In genomic region chr3:120469440-120470415, GRCh38 we compare ENCODE assay signal across 10 cellular contexts. TPM values are rescaled to one million over a fixed set of nuclear protein-coding genes. Genes with fewer than 3 reads are reported as not detected.
DNase-seq lines count a peak whose midpoint lies in the region; TF ChIP-seq lines count a peak whose summit lies in the region.
"Had no signal": no experiment of that assay in that cellular context is flagged by ENCODE, and none has a peak within 500 bp of the region (broad histone marks: within the 10 kb centered on the region; RNA-seq: fewer than 3 reads in every experiment).

No MANE protein-coding gene starts in this region.

- WGBS in hepatocyte (ENCODE audit: low lambda C conversion rate, missing lambda C conversion rate), result 72% methylated on average over 7 of the region's 7 CpGs

- H2AFZ ChIP-seq in hepatocyte, result no peak overlapping the region

- H3K4me3 ChIP-seq in ascending aorta (no peak overlapping the region), hepatocyte (no peak overlapping the region), stomach smooth muscle (ENCODE audit: low read length in 2 of 2) (no peak overlapping the region)

- no peaks in the 10 kb centered on the region for H3K36me3 ChIP-seq in ascending aorta
- H3K36me3 ChIP-seq in hepatocyte (replicated peaks; ENCODE audit: insufficient read depth, low read depth), result no peaks in the 10 kb centered on the region
- no peaks in the 10 kb centered on the region for H3K36me3 ChIP-seq in stomach smooth muscle (ENCODE audit: control insufficient read depth in 2 of 2, insufficient read depth in 2 of 2, low read length in 2 of 2)

- H3K79me2 ChIP-seq in hepatocyte, result no peaks in the 10 kb centered on the region

- no peaks in the 10 kb centered on the region for H3K9me3 ChIP-seq in ascending aorta
- no peaks in the 10 kb centered on the region for H3K9me3 ChIP-seq in hepatocyte (ENCODE audit: low read depth)
- H3K9me3 ChIP-seq in stomach smooth muscle (ENCODE audit: control insufficient read depth in 2 of 2, low read length in 2 of 2), result peaks cover 0 to 4% of the 10 kb centered on the region in 2 donors

- H3K36me3 Mint-ChIP-seq in HFFc6 (ENCODE audit: low read depth), result peaks cover 14% of the 10 kb centered on the region
- no peaks in the 10 kb centered on the region for H3K36me3 Mint-ChIP-seq in activated CD4-positive, alpha-beta memory T cell treated with anti-CD3 and anti-CD28 coated beads for 36 hours

- H3K4me1 ChIP-seq in ascending aorta (peaks cover 0 to 13% of the 10 kb centered on the region in 2 donors), hepatocyte (ENCODE audit: insufficient read depth) (peaks cover 21% of the 10 kb centered on the region), stomach smooth muscle (ENCODE audit: control insufficient read depth, insufficient read depth, low read length) (peaks cover 27% of the 10 kb centered on the region)

- no peak for TF ChIP-seq POLR2A in erythroblast (IDR thresholded peaks at IDR 0.05; ENCODE audit: low read length)

- no peak for TF ChIP-seq CTCF in HFFc6 (IDR thresholded peaks at IDR 0.05)
- TF ChIP-seq CTCF in ascending aorta (IDR thresholded peaks at IDR 0.05), result no peak
- no peak for TF ChIP-seq CTCF in hepatocyte (IDR thresholded peaks at IDR 0.05; ENCODE audit: poor library complexity)

- peaks cover 72% of the 10 kb centered on the region for H3K4me1 Mint-ChIP-seq in HFFc6 (ENCODE audit: low read depth)
- H3K4me1 Mint-ChIP-seq in activated CD4-positive, alpha-beta memory T cell treated with anti-CD3 and anti-CD28 coated beads for 36 hours (ENCODE audit: low read depth), result no peaks in the 10 kb centered on the region

- no peaks in the 10 kb centered on the region for H3K27me3 Mint-ChIP-seq in HFFc6 (ENCODE audit: insufficient read depth)
- H3K27me3 Mint-ChIP-seq in activated CD4-positive, alpha-beta memory T cell treated with anti-CD3 and anti-CD28 coated beads for 36 hours, result peaks cover 3% of the 10 kb centered on the region

- H3K4me3 Mint-ChIP-seq in HFFc6, result peak overlapping the region; percentile 47
- H3K4me3 Mint-ChIP-seq in activated CD4-positive, alpha-beta memory T cell treated with anti-CD3 and anti-CD28 coated beads for 36 hours, result no peak overlapping the region

- peak overlapping the region; percentile 78 for H3K27ac Mint-ChIP-seq in HFFc6
- no peak overlapping the region for H3K27ac Mint-ChIP-seq in activated CD4-positive, alpha-beta memory T cell treated with anti-CD3 and anti-CD28 coated beads for 36 hours

- no peaks in the 10 kb centered on the region for H3K9me2 ChIP-seq in hepatocyte (replicated peaks; ENCODE audit: insufficient read depth)

- H3K27ac ChIP-seq in ascending aorta (peak overlapping the region; percentile 14 to 40), hepatocyte (peak overlapping the region; percentile 93), stomach smooth muscle (ENCODE audit: low read length) (peak overlapping the region; percentile 50)

- CTCF ChIA-PET in activated CD4-positive, alpha-beta memory T cell treated with anti-CD3 and anti-CD28 coated beads for 36 hours (lab: Charles Lee), result no interaction called here

- H4K20me1 ChIP-seq in hepatocyte (ENCODE audit: insufficient read depth, poor library complexity, severe bottlenecking), result no peaks in the 10 kb centered on the region

- H3K27me3 ChIP-seq in ascending aorta, result no peaks in the 10 kb centered on the region
- no peaks in the 10 kb centered on the region for H3K27me3 ChIP-seq in hepatocyte
- no peaks in the 10 kb centered on the region for H3K27me3 ChIP-seq in stomach smooth muscle (ENCODE audit: control insufficient read depth in 1 of 2, insufficient read depth in 2 of 2, low read length in 2 of 2)

- H3K9ac ChIP-seq in stomach smooth muscle (ENCODE audit: low read length in 2 of 2), result no peak overlapping the region

- POLR2A ChIA-PET in activated CD4-positive, alpha-beta memory T cell treated with anti-CD3 and anti-CD28 coated beads for 36 hours (lab: Charles Lee), result no interaction called here

- DNase-seq in HFFc6 (peak; percentile 54), ascending aorta (ENCODE audit: low spot score in 2 of 2) (no peak), hepatocyte (ENCODE audit: low spot score) (peak; percentile 59), SHP77 (lab: John Stamatoyannopoulos, UW) (no peak), erythroblast (lab: John Stamatoyannopoulos, UW) (no peak), SKM-1 treated with dmso at 0.1 percent for 144 hours (lab: John Stamatoyannopoulos, UW; ENCODE audit: unreplicated experiment) (no peak)
- no peak for DNase-seq in activated CD4-positive, alpha-beta memory T cell treated with anti-CD3 and anti-CD28 coated beads for 36 hours
- DNase-seq: activated effector memory CD4-positive, alpha-beta T cell treated with anti-CD3 and anti-CD28 coated beads, Interleukin-2, amount 50 U/mL, for 16 hours; NCI-H82 had no signal

- peak overlapping the region; percentile 19 for H3K4me2 ChIP-seq in hepatocyte

- intact Hi-C loops in ascending aorta (cut with DNase I), result loop anchor here (2.0 kb wide), 2 partner anchors 19 to 27 kb away; partner anchors contain the start of gene FSTL1
- intact Hi-C loops in activated CD4-positive, alpha-beta memory T cell treated with anti-CD3 and anti-CD28 coated beads for 36 hours (cut with micrococcal nuclease), result no loop called here

- H3K9me3 Mint-ChIP-seq in HFFc6, result peaks cover 8% of the 10 kb centered on the region
- no peaks in the 10 kb centered on the region for H3K9me3 Mint-ChIP-seq in activated CD4-positive, alpha-beta memory T cell treated with anti-CD3 and anti-CD28 coated beads for 36 hours

RNA-seq across cellular contexts. Expression of gene FSTL1, which starts 18.9 kb away (rescaled TPM):
- 1,000 to 10,000 TPM; 1,595 to 1,958 (median 1,726) TPM for total RNA-seq in HFFc6 (2021; fragmentation: NEBNext Ultra II Directional; extraction: Animal tissue kit (Norgen Biotek cat#: 25700))
- total RNA-seq in ascending aorta, result 790 TPM
- 344 and 390 TPM in 2 replicates for total RNA-seq in hepatocyte
- 183 and 195 TPM in 2 replicates for polyA plus RNA-seq in hepatocyte
- under 1 TPM; 0.12 to 0.40 TPM for total RNA-seq in activated CD4-positive, alpha-beta memory T cell treated with anti-CD3 and anti-CD28 coated beads for 36 hours

Comparison
In these comparisons a context has a peak if more than half of its experiments do, and no peak if none do; other contexts are left out.
1. DNase-seq: peak in HFFc6 (single experiment) and hepatocyte (single experiment); none in ascending aorta (0 of 2), SHP77 (0 of 2), activated CD4-positive, alpha-beta memory T cell treated with anti-CD3 and anti-CD28 coated beads for 36 hours (single experiment), erythroblast (0 of 2) and SKM-1 treated with dmso at 0.1 percent for 144 hours (single experiment).
2. H3K27ac ChIP-seq: peak in every context shown above with its lines; median percentile 93 in hepatocyte; 50 in stomach smooth muscle; 27 in ascending aorta.
3. RNA of gene FSTL1, which starts 18.9 kb away (total RNA-seq): 1,595 to 1,958 TPM in HFFc6, 790 TPM in ascending aorta (single experiment) and 344 to 390 TPM in hepatocyte; 0.12 to 0.40 TPM in activated CD4-positive, alpha-beta memory T cell treated with anti-CD3 and anti-CD28 coated beads for 36 hours; every median in the first group is over 100 times any median in the second.